ENCODE assay signal across 18 cellular contexts in the genomic region with DNA sequence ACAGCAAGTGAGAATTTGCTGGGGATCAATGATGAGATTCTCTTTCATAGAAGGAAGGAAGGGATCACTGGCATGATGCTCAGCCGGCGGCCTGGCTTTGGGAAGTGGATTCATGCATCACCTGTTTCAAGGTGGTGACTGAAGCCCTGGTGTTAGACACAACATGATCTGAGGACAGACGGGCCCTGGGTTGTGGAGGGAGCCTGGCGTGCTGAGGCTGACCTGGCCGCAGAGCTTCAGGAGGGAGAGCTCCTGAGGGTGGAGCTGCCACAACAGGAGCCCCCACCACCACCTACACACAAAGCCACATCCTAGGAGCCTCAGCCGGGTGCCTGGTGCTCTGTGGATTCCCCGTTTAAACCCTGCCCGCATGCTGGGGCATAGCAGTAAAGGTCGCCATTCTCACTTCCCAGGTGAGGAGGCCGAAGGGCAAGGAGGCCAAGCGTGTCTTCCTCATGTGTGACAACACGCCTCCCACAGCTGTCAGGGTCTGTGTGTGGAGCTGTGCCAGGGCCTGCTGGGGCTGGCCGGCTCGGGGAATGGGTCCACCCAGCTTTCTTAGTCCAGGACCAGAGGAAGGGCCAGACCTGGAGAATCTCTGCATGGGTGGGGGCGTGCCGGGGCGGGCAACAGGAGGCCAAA.
"Had no signal": no experiment of that assay in that cellular context is flagged by ENCODE, and none has a peak within 500 bp of the region (broad histone marks: within the 10 kb centered on the region; RNA-seq: fewer than 3 reads in every experiment).

No MANE protein-coding gene starts in this region.

- H3K36me3 Mint-ChIP-seq: memory B cell; stimulated activated effector memory CD8-positive, alpha-beta T cell treated with anti-CD3 and anti-CD28 coated beads, Interleukin-12 subunit alpha, Interleukin-12 subunit beta, amount 100 ng/mL, for 72 hours; T-cell had no signal

- H3K36me3 ChIP-seq: cardiac muscle cell, pancreas had no signal

- ATAC-seq: activated CD8-positive, alpha-beta T cell treated with anti-CD3 and anti-CD28 coated beads, Interleukin-2, amount 10 ng/mL, durations not matched to agents 7 days and 5 days; activated T-helper 17 cell treated with anti-CD3 and anti-CD28 coated beads, Interleukin-2, amount 50 U/mL, for 72 hours; left cardiac atrium; pancreas; stimulated activated effector memory CD8-positive, alpha-beta T cell treated with anti-CD3 and anti-CD28 coated beads, Interleukin-12 subunit alpha, Interleukin-12 subunit beta, amount 100 ng/mL, for 72 hours; T-cell had no signal

- H3K9me3 ChIP-seq: pancreas had no signal

- H3K4me3 ChIP-seq: cardiac muscle cell, pancreas, SK-N-MC had no signal

- H3K4me3 Mint-ChIP-seq: activated CD8-positive, alpha-beta T cell treated with anti-CD3 and anti-CD28 coated beads, Interleukin-2, amount 10 ng/mL, durations not matched to agents 7 days and 5 days; activated naive CD4-positive, alpha-beta T cell treated with anti-CD3 and anti-CD28 coated beads for 36 hours; activated T-helper 17 cell treated with anti-CD3 and anti-CD28 coated beads, Interleukin-2, amount 50 U/mL, for 72 hours; memory B cell; nephron progenitor cell; stimulated activated effector memory CD8-positive, alpha-beta T cell treated with anti-CD3 and anti-CD28 coated beads, Interleukin-12 subunit alpha, Interleukin-12 subunit beta, amount 100 ng/mL, for 72 hours; T-cell had no signal

- H3K9me3 Mint-ChIP-seq: activated T-helper 17 cell treated with anti-CD3 and anti-CD28 coated beads, Interleukin-2, amount 50 U/mL, for 72 hours; stimulated activated effector memory CD8-positive, alpha-beta T cell treated with anti-CD3 and anti-CD28 coated beads, Interleukin-12 subunit alpha, Interleukin-12 subunit beta, amount 100 ng/mL, for 72 hours had no signal

- DNase-seq: activated CD4-positive, alpha-beta T cell treated with anti-CD3 and anti-CD28 coated beads for 4 hours; activated CD8-positive, alpha-beta T cell treated with anti-CD3 and anti-CD28 coated beads, Interleukin-2, amount 10 ng/mL, durations not matched to agents 7 days and 5 days; activated naive CD4-positive, alpha-beta T cell treated with anti-CD3 and anti-CD28 coated beads for 36 hours; effector CD8-positive, alpha-beta T cell; hypothalamus; left cardiac atrium; nephron progenitor cell; retina; small intestine; T1000 had no signal

- H3K4me1 ChIP-seq: pancreas had no signal

- H3K27ac ChIP-seq: cardiac muscle cell, pancreas, SK-N-MC, VCaP had no signal

- H3K27me3 ChIP-seq: cardiac muscle cell, pancreas had no signal

- H3K27ac Mint-ChIP-seq: activated CD8-positive, alpha-beta T cell treated with anti-CD3 and anti-CD28 coated beads, Interleukin-2, amount 10 ng/mL, durations not matched to agents 7 days and 5 days; activated naive CD4-positive, alpha-beta T cell treated with anti-CD3 and anti-CD28 coated beads for 36 hours; activated T-helper 17 cell treated with anti-CD3 and anti-CD28 coated beads, Interleukin-2, amount 50 U/mL, for 72 hours; memory B cell; nephron progenitor cell; stimulated activated effector memory CD8-positive, alpha-beta T cell treated with anti-CD3 and anti-CD28 coated beads, Interleukin-12 subunit alpha, Interleukin-12 subunit beta, amount 100 ng/mL, for 72 hours; T-cell had no signal
